2 cellular contexts compared by ENCODE assay signal in the genomic region with DNA sequence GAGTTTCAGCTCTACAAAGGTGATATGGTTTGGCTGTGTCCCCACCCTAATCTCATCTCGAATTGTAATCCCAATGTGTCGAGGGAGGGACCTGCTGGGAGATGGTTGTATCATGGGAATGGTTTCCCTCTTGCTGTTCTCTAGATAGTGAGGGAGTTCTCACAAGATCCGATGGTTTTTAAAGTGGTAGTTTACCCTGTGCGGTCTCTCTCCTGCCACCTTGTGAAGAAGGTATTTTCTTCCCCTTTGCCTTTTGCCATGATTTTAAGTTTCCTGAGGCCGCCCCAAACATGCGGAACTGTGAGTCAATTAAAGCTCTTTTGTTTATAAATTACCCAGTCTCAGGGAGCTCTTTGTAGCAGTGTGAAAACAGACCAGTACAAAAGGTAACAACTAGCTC.
TF ChIP-seq lines count a peak whose summit lies in the region.

No MANE protein-coding gene starts in this region.

TF ChIP-seq in GM23338, 12 proteins besides CTCF, POLR2A, EP300 and RAD21 (continued from another document):
- TF ChIP-seq, protein P1, sequence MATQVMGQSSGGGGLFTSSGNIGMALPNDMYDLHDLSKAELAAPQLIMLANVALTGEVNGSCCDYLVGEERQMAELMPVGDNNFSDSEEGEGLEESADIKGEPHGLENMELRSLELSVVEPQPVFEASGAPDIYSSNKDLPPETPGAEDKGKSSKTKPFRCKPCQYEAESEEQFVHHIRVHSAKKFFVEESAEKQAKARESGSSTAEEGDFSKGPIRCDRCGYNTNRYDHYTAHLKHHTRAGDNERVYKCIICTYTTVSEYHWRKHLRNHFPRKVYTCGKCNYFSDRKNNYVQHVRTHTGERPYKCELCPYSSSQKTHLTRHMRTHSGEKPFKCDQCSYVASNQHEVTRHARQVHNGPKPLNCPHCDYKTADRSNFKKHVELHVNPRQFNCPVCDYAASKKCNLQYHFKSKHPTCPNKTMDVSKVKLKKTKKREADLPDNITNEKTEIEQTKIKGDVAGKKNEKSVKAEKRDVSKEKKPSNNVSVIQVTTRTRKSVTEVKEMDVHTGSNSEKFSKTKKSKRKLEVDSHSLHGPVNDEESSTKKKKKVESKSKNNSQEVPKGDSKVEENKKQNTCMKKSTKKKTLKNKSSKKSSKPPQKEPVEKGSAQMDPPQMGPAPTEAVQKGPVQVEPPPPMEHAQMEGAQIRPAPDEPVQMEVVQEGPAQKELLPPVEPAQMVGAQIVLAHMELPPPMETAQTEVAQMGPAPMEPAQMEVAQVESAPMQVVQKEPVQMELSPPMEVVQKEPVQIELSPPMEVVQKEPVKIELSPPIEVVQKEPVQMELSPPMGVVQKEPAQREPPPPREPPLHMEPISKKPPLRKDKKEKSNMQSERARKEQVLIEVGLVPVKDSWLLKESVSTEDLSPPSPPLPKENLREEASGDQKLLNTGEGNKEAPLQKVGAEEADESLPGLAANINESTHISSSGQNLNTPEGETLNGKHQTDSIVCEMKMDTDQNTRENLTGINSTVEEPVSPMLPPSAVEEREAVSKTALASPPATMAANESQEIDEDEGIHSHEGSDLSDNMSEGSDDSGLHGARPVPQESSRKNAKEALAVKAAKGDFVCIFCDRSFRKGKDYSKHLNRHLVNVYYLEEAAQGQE (IDR thresholded peaks at IDR 0.05; ENCODE audit: unreplicated experiment) = no peak
- TF ChIP-seq CREB1 (CRISPR knock-in tag; IDR thresholded peaks at IDR 0.05; ENCODE audit: low read depth) (no peak), ZNF114 (CRISPR knock-in tag; IDR thresholded peaks at IDR 0.05) (no peak), EZH2 (IDR thresholded peaks at IDR 0.05; ENCODE audit: low read depth, unreplicated experiment) (no peak), NANOG (IDR thresholded peaks at IDR 0.05; ENCODE audit: borderline replicate concordance) (no peak)
- TF ChIP-seq, protein P2, sequence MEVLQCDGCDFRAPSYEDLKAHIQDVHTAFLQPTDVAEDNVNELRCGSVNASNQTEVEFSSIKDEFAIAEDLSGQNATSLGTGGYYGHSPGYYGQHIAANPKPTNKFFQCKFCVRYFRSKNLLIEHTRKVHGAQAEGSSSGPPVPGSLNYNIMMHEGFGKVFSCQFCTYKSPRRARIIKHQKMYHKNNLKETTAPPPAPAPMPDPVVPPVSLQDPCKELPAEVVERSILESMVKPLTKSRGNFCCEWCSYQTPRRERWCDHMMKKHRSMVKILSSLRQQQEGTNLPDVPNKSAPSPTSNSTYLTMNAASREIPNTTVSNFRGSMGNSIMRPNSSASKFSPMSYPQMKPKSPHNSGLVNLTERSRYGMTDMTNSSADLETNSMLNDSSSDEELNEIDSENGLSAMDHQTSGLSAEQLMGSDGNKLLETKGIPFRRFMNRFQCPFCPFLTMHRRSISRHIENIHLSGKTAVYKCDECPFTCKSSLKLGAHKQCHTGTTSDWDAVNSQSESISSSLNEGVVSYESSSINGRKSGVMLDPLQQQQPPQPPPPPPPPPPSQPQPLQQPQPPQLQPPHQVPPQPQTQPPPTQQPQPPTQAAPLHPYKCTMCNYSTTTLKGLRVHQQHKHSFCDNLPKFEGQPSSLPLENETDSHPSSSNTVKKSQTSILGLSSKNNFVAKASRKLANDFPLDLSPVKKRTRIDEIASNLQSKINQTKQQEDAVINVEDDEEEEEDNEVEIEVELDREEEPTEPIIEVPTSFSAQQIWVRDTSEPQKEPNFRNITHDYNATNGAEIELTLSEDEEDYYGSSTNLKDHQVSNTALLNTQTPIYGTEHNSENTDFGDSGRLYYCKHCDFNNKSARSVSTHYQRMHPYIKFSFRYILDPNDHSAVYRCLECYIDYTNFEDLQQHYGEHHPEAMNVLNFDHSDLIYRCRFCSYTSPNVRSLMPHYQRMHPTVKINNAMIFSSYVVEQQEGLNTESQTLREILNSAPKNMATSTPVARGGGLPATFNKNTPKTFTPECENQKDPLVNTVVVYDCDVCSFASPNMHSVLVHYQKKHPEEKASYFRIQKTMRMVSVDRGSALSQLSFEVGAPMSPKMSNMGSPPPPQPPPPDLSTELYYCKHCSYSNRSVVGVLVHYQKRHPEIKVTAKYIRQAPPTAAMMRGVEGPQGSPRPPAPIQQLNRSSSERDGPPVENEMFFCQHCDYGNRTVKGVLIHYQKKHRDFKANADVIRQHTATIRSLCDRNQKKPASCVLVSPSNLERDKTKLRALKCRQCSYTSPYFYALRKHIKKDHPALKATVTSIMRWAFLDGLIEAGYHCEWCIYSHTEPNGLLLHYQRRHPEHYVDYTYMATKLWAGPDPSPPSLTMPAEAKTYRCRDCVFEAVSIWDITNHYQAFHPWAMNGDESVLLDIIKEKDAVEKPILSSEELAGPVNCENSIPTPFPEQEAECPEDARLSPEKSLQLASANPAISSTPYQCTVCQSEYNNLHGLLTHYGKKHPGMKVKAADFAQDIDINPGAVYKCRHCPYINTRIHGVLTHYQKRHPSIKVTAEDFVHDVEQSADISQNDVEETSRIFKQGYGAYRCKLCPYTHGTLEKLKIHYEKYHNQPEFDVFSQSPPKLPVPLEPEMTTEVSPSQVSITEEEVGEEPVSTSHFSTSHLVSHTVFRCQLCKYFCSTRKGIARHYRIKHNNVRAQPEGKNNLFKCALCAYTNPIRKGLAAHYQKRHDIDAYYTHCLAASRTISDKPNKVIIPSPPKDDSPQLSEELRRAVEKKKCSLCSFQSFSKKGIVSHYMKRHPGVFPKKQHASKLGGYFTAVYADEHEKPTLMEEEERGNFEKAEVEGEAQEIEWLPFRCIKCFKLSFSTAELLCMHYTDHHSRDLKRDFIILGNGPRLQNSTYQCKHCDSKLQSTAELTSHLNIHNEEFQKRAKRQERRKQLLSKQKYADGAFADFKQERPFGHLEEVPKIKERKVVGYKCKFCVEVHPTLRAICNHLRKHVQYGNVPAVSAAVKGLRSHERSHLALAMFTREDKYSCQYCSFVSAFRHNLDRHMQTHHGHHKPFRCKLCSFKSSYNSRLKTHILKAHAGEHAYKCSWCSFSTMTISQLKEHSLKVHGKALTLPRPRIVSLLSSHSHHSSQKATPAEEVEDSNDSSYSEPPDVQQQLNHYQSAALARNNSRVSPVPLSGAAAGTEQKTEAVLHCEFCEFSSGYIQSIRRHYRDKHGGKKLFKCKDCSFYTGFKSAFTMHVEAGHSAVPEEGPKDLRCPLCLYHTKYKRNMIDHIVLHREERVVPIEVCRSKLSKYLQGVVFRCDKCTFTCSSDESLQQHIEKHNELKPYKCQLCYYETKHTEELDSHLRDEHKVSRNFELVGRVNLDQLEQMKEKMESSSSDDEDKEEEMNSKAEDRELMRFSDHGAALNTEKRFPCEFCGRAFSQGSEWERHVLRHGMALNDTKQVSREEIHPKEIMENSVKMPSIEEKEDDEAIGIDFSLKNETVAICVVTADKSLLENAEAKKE (CRISPR knock-in tag; IDR thresholded peaks at IDR 0.05) = no peak

TF ChIP-seq in WTC11, 78 proteins besides CTCF, POLR2A, EP300 and RAD21 (continued from another document):
- TF ChIP-seq, protein P3, sequence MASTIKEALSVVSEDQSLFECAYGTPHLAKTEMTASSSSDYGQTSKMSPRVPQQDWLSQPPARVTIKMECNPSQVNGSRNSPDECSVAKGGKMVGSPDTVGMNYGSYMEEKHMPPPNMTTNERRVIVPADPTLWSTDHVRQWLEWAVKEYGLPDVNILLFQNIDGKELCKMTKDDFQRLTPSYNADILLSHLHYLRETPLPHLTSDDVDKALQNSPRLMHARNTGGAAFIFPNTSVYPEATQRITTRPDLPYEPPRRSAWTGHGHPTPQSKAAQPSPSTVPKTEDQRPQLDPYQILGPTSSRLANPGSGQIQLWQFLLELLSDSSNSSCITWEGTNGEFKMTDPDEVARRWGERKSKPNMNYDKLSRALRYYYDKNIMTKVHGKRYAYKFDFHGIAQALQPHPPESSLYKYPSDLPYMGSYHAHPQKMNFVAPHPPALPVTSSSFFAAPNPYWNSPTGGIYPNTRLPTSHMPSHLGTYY (CRISPR knock-in tag; IDR thresholded peaks at IDR 0.05) = no peak
- TF ChIP-seq MYBL2 (CRISPR knock-in tag; IDR thresholded peaks at IDR 0.05) = no peak
- TF ChIP-seq, protein P4, sequence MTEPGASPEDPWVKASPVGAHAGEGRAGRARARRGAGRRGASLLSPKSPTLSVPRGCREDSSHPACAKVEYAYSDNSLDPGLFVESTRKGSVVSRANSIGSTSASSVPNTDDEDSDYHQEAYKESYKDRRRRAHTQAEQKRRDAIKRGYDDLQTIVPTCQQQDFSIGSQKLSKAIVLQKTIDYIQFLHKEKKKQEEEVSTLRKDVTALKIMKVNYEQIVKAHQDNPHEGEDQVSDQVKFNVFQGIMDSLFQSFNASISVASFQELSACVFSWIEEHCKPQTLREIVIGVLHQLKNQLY (CRISPR knock-in tag; IDR thresholded peaks at IDR 0.05) = no peak
- no peak for TF ChIP-seq OVOL2 (CRISPR knock-in tag; IDR thresholded peaks at IDR 0.05; ENCODE audit: borderline replicate concordance)
- TF ChIP-seq KAT7 (CRISPR knock-in tag; IDR thresholded peaks at IDR 0.05; ENCODE audit: borderline replicate concordance) = no peak
- TF ChIP-seq, protein P5, sequence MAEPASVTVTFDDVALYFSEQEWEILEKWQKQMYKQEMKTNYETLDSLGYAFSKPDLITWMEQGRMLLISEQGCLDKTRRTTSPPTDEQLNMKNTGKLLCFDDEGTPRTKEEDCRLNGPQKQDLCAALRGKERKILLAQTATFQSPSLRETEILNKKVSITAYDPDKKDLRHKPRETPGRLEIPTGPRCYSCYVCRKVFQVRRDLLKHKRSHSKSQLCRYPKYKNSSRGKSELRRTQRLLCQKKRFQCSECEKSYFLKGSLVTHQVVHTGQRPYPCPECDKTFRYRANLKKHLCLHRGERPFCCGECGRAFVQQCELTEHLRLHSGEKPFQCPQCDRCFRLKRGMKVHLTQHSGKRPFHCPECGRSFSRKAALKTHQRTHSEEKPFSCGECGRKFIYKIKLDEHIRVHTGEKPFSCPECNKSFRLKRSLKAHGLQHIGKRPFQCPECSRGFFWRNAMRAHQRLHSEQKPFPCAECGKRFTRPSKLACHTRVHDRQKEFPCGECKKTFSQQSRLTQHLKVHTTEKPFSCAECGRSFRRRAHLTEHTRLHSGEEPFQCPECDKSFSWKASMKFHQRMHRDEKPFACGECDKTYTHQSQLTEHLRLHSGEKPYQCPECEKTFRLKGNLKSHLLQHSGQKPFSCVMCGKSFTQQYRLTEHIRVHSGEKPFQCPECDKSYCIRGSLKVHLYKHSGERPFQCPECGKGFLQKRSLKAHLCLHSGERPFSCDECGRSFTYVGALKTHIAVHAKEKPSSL (CRISPR knock-in tag; conservative IDR thresholded peaks at IDR 0.05) = no peak
- no peak for TF ChIP-seq CBFB (CRISPR knock-in tag; IDR thresholded peaks at IDR 0.05; ENCODE audit: low read depth)
- TF ChIP-seq ZNF416 (CRISPR knock-in tag; IDR thresholded peaks at IDR 0.05) = no peak
- no peak for TF ChIP-seq ESRRA (CRISPR knock-in tag; IDR thresholded peaks at IDR 0.05; ENCODE audit: borderline replicate concordance)
- TF ChIP-seq, protein P6, sequence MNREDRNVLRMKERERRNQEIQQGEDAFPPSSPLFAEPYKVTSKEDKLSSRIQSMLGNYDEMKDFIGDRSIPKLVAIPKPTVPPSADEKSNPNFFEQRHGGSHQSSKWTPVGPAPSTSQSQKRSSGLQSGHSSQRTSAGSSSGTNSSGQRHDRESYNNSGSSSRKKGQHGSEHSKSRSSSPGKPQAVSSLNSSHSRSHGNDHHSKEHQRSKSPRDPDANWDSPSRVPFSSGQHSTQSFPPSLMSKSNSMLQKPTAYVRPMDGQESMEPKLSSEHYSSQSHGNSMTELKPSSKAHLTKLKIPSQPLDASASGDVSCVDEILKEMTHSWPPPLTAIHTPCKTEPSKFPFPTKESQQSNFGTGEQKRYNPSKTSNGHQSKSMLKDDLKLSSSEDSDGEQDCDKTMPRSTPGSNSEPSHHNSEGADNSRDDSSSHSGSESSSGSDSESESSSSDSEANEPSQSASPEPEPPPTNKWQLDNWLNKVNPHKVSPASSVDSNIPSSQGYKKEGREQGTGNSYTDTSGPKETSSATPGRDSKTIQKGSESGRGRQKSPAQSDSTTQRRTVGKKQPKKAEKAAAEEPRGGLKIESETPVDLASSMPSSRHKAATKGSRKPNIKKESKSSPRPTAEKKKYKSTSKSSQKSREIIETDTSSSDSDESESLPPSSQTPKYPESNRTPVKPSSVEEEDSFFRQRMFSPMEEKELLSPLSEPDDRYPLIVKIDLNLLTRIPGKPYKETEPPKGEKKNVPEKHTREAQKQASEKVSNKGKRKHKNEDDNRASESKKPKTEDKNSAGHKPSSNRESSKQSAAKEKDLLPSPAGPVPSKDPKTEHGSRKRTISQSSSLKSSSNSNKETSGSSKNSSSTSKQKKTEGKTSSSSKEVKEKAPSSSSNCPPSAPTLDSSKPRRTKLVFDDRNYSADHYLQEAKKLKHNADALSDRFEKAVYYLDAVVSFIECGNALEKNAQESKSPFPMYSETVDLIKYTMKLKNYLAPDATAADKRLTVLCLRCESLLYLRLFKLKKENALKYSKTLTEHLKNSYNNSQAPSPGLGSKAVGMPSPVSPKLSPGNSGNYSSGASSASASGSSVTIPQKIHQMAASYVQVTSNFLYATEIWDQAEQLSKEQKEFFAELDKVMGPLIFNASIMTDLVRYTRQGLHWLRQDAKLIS (CRISPR knock-in tag; IDR thresholded peaks at IDR 0.05; ENCODE audit: borderline replicate concordance) = no peak
